Comparison of ENCODE assay signal across 1 cellular context in genomic region chr11:68912254-68912653, GRCh38.
TF ChIP-seq lines count a peak whose summit lies in the region.

No MANE protein-coding gene starts in this region.

TF ChIP-seq in SK-N-SH treated with all-trans-retinoic acid at 6 μM for 48 hours, 23 proteins besides CTCF, POLR2A, EP300 and RAD21:
- TF ChIP-seq, protein P1, sequence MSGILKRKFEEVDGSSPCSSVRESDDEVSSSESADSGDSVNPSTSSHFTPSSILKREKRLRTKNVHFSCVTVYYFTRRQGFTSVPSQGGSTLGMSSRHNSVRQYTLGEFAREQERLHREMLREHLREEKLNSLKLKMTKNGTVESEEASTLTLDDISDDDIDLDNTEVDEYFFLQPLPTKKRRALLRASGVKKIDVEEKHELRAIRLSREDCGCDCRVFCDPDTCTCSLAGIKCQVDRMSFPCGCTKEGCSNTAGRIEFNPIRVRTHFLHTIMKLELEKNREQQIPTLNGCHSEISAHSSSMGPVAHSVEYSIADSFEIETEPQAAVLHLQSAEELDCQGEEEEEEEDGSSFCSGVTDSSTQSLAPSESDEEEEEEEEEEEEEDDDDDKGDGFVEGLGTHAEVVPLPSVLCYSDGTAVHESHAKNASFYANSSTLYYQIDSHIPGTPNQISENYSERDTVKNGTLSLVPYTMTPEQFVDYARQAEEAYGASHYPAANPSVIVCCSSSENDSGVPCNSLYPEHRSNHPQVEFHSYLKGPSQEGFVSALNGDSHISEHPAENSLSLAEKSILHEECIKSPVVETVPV (CRISPR knock-in tag; IDR thresholded peaks at IDR 0.05) = no peak
- TF ChIP-seq PPARA (CRISPR knock-in tag; IDR thresholded peaks at IDR 0.05; ENCODE audit: borderline replicate concordance) = no peak
- TF ChIP-seq, protein P2, sequence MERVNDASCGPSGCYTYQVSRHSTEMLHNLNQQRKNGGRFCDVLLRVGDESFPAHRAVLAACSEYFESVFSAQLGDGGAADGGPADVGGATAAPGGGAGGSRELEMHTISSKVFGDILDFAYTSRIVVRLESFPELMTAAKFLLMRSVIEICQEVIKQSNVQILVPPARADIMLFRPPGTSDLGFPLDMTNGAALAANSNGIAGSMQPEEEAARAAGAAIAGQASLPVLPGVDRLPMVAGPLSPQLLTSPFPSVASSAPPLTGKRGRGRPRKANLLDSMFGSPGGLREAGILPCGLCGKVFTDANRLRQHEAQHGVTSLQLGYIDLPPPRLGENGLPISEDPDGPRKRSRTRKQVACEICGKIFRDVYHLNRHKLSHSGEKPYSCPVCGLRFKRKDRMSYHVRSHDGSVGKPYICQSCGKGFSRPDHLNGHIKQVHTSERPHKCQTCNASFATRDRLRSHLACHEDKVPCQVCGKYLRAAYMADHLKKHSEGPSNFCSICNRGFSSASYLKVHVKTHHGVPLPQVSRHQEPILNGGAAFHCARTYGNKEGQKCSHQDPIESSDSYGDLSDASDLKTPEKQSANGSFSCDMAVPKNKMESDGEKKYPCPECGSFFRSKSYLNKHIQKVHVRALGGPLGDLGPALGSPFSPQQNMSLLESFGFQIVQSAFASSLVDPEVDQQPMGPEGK (CRISPR knock-in tag; IDR thresholded peaks at IDR 0.05; ENCODE audit: borderline replicate concordance) = no peak
